In the genomic region with DNA sequence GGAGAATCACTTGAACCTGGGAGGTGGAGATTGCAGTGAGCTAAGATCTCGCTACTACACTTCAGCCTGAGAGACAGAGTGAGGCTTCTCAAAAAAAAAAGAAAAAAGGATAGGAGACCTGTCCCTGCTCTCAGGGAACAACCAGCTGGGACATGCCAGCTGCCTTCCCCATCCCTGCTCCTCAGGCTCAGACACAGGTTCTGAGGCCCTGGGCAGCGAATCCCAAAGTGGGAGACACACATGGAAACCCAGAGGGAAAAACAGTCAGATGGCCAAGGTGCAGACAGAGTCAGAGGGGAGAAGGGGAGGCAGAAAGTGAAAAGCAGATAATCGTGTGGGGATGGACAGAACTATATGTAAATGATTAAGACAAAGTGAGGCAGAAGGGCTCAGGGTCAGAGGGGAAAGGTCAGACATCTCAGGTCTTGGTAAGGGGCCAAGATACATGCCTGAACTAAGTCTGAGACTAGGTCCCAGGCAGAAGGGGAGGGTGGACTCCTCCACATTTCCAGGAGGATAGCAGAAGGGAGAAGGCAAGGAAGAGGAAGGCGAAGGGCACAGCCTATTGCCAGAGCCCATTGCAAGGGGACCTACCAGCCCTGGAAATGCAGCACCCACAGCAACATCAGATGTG, we compare ENCODE assay signal across 1 cellular context.
TF ChIP-seq lines count a peak whose summit lies in the region.

No MANE protein-coding gene starts in this region.

TF ChIP-seq in HepG2, 621 proteins besides CTCF, POLR2A, EP300 and RAD21 (continues in another document):
- TF ChIP-seq NCOR1 (IDR thresholded peaks at IDR 0.05; ENCODE audit: borderline replicate concordance, low read length) (no peak), ZNF121 (CRISPR knock-in tag; IDR thresholded peaks at IDR 0.05) (0 out of 2 replicates have a peak, but pooled peaks have one; percentile 3), GPN1 (CRISPR knock-in tag; IDR thresholded peaks at IDR 0.05; ENCODE audit: borderline replicate concordance) (no peak), NCOA2 (CRISPR knock-in tag; IDR thresholded peaks at IDR 0.05) (no peak), ELF1 (CRISPR knock-in tag; IDR thresholded peaks at IDR 0.05) (0 out of 2 replicates have a peak, but pooled peaks have one; percentile 2), SATB2 (CRISPR knock-in tag; IDR thresholded peaks at IDR 0.05) (no peak), ZNF343 (CRISPR knock-in tag; IDR thresholded peaks at IDR 0.05) (no peak), MBNL3 (CRISPR knock-in tag; conservative IDR thresholded peaks at IDR 0.05) (no peak), ZNF460 (CRISPR knock-in tag; IDR thresholded peaks at IDR 0.05; ENCODE audit: borderline replicate concordance) (no peak), NONO (IDR thresholded peaks at IDR 0.05) (no peak), NONO (CRISPR knock-in tag; conservative IDR thresholded peaks at IDR 0.05) (peak; percentile 6; the same call in 1 of the 2 replicates), CCDC6 (CRISPR knock-in tag; IDR thresholded peaks at IDR 0.05) (no peak), ZNF263 (CRISPR knock-in tag; IDR thresholded peaks at IDR 0.05) (no peak), ZFAT (CRISPR knock-in tag; conservative IDR thresholded peaks at IDR 0.05) (no peak), NFE2 (CRISPR knock-in tag; IDR thresholded peaks at IDR 0.05) (no peak), SMAD3 (CRISPR knock-in tag; IDR thresholded peaks at IDR 0.05) (no peak), PAF1 (CRISPR knock-in tag; IDR thresholded peaks at IDR 0.05) (no peak), ARID2 (CRISPR knock-in tag; IDR thresholded peaks at IDR 0.05; ENCODE audit: borderline replicate concordance) (peak; percentile 26; the same call in 1 of the 2 replicates), TOE1 (CRISPR knock-in tag; IDR thresholded peaks at IDR 0.05) (no peak), RBAK (CRISPR knock-in tag; IDR thresholded peaks at IDR 0.05) (no peak), ZNF772 (CRISPR knock-in tag; IDR thresholded peaks at IDR 0.05) (0 out of 2 replicates have a peak, but pooled peaks have one; percentile 25), ZNF101 (CRISPR knock-in tag; IDR thresholded peaks at IDR 0.05; ENCODE audit: borderline replicate concordance, low read depth) (no peak), FOSL2 (CRISPR knock-in tag; IDR thresholded peaks at IDR 0.05) (no peak), ZNF598 (CRISPR knock-in tag; IDR thresholded peaks at IDR 0.05; ENCODE audit: borderline replicate concordance) (0 out of 2 replicates have a peak, but pooled peaks have one; percentile 56), ZSCAN31 (CRISPR knock-in tag; IDR thresholded peaks at IDR 0.05; ENCODE audit: low read depth) (0 out of 2 replicates have a peak, but pooled peaks have one; percentile 26), NFRKB (IDR thresholded peaks at IDR 0.05) (no peak), RORA (CRISPR knock-in tag; IDR thresholded peaks at IDR 0.05) (no peak), ZNF44 (CRISPR knock-in tag; IDR thresholded peaks at IDR 0.05) (no peak), ZFP36 (IDR thresholded peaks at IDR 0.05; ENCODE audit: borderline replicate concordance, low read depth, low read length, partially characterized antibody) (no peak), ZBTB7B (CRISPR knock-in tag; IDR thresholded peaks at IDR 0.05) (no peak), NFYB (CRISPR knock-in tag; IDR thresholded peaks at IDR 0.05) (no peak), ZNF768 (CRISPR knock-in tag; IDR thresholded peaks at IDR 0.05) (no peak), ZNF713 (CRISPR knock-in tag; IDR thresholded peaks at IDR 0.05) (no peak)
- TF ChIP-seq, protein P1, sequence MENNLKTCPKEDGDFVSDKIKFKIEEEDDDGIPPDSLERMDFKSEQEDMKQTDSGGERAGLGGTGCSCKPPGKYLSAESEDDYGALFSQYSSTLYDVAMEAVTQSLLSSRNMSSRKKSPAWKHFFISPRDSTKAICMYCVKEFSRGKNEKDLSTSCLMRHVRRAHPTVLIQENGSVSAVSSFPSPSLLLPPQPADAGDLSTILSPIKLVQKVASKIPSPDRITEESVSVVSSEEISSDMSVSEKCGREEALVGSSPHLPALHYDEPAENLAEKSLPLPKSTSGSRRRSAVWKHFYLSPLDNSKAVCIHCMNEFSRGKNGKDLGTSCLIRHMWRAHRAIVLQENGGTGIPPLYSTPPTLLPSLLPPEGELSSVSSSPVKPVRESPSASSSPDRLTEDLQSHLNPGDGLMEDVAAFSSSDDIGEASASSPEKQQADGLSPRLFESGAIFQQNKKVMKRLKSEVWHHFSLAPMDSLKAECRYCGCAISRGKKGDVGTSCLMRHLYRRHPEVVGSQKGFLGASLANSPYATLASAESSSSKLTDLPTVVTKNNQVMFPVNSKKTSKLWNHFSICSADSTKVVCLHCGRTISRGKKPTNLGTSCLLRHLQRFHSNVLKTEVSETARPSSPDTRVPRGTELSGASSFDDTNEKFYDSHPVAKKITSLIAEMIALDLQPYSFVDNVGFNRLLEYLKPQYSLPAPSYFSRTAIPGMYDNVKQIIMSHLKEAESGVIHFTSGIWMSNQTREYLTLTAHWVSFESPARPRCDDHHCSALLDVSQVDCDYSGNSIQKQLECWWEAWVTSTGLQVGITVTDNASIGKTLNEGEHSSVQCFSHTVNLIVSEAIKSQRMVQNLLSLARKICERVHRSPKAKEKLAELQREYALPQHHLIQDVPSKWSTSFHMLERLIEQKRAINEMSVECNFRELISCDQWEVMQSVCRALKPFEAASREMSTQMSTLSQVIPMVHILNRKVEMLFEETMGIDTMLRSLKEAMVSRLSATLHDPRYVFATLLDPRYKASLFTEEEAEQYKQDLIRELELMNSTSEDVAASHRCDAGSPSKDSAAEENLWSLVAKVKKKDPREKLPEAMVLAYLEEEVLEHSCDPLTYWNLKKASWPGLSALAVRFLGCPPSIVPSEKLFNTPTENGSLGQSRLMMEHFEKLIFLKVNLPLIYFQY (CRISPR knock-in tag; IDR thresholded peaks at IDR 0.05; ENCODE audit: borderline replicate concordance), result no peak
- TF ChIP-seq, protein P2, sequence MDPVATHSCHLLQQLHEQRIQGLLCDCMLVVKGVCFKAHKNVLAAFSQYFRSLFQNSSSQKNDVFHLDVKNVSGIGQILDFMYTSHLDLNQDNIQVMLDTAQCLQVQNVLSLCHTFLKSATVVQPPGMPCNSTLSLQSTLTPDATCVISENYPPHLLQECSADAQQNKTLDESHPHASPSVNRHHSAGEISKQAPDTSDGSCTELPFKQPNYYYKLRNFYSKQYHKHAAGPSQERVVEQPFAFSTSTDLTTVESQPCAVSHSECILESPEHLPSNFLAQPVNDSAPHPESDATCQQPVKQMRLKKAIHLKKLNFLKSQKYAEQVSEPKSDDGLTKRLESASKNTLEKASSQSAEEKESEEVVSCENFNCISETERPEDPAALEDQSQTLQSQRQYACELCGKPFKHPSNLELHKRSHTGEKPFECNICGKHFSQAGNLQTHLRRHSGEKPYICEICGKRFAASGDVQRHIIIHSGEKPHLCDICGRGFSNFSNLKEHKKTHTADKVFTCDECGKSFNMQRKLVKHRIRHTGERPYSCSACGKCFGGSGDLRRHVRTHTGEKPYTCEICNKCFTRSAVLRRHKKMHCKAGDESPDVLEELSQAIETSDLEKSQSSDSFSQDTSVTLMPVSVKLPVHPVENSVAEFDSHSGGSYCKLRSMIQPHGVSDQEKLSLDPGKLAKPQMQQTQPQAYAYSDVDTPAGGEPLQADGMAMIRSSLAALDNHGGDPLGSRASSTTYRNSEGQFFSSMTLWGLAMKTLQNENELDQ (CRISPR knock-in tag; IDR thresholded peaks at IDR 0.05; ENCODE audit: borderline replicate concordance), result no peak
- TF ChIP-seq, protein P3, sequence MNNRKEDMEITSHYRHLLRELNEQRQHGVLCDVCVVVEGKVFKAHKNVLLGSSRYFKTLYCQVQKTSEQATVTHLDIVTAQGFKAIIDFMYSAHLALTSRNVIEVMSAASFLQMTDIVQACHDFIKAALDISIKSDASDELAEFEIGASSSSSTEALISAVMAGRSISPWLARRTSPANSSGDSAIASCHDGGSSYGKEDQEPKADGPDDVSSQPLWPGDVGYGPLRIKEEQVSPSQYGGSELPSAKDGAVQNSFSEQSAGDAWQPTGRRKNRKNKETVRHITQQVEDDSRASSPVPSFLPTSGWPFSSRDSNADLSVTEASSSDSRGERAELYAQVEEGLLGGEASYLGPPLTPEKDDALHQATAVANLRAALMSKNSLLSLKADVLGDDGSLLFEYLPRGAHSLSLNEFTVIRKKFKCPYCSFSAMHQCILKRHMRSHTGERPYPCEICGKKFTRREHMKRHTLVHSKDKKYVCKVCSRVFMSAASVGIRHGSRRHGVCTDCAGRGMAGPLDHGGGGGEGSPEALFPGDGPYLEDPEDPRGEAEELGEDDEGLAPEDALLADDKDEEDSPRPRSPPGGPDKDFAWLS (CRISPR knock-in tag; IDR thresholded peaks at IDR 0.05; ENCODE audit: borderline replicate concordance), result peak; percentile 19; the same call in 1 of the 2 replicates
- TF ChIP-seq, protein P4, sequence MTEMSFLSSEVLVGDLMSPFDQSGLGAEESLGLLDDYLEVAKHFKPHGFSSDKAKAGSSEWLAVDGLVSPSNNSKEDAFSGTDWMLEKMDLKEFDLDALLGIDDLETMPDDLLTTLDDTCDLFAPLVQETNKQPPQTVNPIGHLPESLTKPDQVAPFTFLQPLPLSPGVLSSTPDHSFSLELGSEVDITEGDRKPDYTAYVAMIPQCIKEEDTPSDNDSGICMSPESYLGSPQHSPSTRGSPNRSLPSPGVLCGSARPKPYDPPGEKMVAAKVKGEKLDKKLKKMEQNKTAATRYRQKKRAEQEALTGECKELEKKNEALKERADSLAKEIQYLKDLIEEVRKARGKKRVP (CRISPR knock-in tag; IDR thresholded peaks at IDR 0.05), result no peak
- TF ChIP-seq, protein P5, sequence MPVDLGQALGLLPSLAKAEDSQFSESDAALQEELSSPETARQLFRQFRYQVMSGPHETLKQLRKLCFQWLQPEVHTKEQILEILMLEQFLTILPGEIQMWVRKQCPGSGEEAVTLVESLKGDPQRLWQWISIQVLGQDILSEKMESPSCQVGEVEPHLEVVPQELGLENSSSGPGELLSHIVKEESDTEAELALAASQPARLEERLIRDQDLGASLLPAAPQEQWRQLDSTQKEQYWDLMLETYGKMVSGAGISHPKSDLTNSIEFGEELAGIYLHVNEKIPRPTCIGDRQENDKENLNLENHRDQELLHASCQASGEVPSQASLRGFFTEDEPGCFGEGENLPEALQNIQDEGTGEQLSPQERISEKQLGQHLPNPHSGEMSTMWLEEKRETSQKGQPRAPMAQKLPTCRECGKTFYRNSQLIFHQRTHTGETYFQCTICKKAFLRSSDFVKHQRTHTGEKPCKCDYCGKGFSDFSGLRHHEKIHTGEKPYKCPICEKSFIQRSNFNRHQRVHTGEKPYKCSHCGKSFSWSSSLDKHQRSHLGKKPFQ (CRISPR knock-in tag; IDR thresholded peaks at IDR 0.05; ENCODE audit: insufficient replicate concordance), result no peak
- TF ChIP-seq, protein P6, sequence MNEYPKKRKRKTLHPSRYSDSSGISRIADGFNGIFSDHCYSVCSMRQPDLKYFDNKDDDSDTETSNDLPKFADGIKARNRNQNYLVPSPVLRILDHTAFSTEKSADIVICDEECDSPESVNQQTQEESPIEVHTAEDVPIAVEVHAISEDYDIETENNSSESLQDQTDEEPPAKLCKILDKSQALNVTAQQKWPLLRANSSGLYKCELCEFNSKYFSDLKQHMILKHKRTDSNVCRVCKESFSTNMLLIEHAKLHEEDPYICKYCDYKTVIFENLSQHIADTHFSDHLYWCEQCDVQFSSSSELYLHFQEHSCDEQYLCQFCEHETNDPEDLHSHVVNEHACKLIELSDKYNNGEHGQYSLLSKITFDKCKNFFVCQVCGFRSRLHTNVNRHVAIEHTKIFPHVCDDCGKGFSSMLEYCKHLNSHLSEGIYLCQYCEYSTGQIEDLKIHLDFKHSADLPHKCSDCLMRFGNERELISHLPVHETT (CRISPR knock-in tag; conservative IDR thresholded peaks at IDR 0.05), result no peak
